ENCODE assay signal across 8 cellular contexts in genomic region chr6:32190946-32191677, GRCh38. TPM values are rescaled to one million over a fixed set of nuclear protein-coding genes. Genes with fewer than 3 reads are reported as not detected.
DNase-seq lines count a peak whose midpoint lies in the region; ATAC-seq and TF ChIP-seq lines count a peak whose summit lies in the region.

No MANE protein-coding gene starts in this region.

- ATAC-seq in left cardiac atrium (no peak), body of pancreas (no peak), aorta (ENCODE audit: low FRiP score) (no peak), HG02970 (IDR thresholded peaks at IDR 0.05; ENCODE audit: low FRiP score, unreplicated experiment) (no peak)

- H3K4me1 ChIP-seq in body of pancreas (peaks cover 36% of the 10 kb centered on the region), muscle layer of colon (ENCODE audit: insufficient read depth, low read length) (peaks cover 47% of the 10 kb centered on the region), uterus (no peaks in the 10 kb centered on the region), aorta (ENCODE audit: control insufficient read depth in 1 of 2, insufficient read depth in 2 of 2, low read length in 2 of 2) (no peaks in the 10 kb centered on the region)

- H3K9ac ChIP-seq in muscle layer of colon (ENCODE audit: low read length), result peak overlapping the region; percentile 4

- 64 to 68% methylated on average over 6 of the region's 8 CpGs for WGBS in body of pancreas, 2 donors
- 70 to 76% methylated on average over 8 of the region's 8 CpGs for WGBS in aorta, 2 donors

- H3K9me3 ChIP-seq in body of pancreas (no peaks in the 10 kb centered on the region), muscle layer of colon (ENCODE audit: low read length) (no peaks in the 10 kb centered on the region), uterus (no peaks in the 10 kb centered on the region), aorta (ENCODE audit: control insufficient read depth, low read length) (no peaks in the 10 kb centered on the region)

- DNase-seq in cardiac septum (ENCODE audit: low spot score) (peak; percentile 75), left cardiac atrium (no peak), body of pancreas (no peak), uterus (no peak), AG08396 (ENCODE audit: low spot score) (no peak), aorta (no peak)

- intact Hi-C loops in cardiac septum (cut with DNase I), result no loop called here
- intact Hi-C loops in left cardiac atrium (cut with DNase I), result no loop called here
- intact Hi-C loops in body of pancreas (cut with DNase I), result no loop called here
- intact Hi-C loops in uterus (cut with DNase I; ENCODE audit: low total_unique reads), result no loop called here
- intact Hi-C loops in aorta (cut with DNase I), result loop anchor here (10.0 kb wide), 2 partner anchors 784 to 1014 kb away; partner anchors contain the start of genes HSD17B8 (in 1 of the 2), RING1 (in 1 of the 2), RXRB (in 1 of the 2) and SLC39A7 (in 1 of the 2)

- TF ChIP-seq POLR2A in body of pancreas (IDR thresholded peaks at IDR 0.05), result no peak
- TF ChIP-seq POLR2A in uterus (IDR thresholded peaks at IDR 0.05), result no peak

- no peak overlapping the region for H3K4me3 ChIP-seq in body of pancreas
- H3K4me3 ChIP-seq in muscle layer of colon (ENCODE audit: low read depth in 1 of 2, low read length in 2 of 2), result peak overlapping the region; percentile 16 to 47
- no peak overlapping the region for H3K4me3 ChIP-seq in uterus
- H3K4me3 ChIP-seq in aorta (ENCODE audit: low read length in 2 of 2), result no peak overlapping the region

- H3K36me3 ChIP-seq in body of pancreas (replicated peaks in 1 of 2; ENCODE audit: insufficient read depth in 1 of 2, low read depth in 2 of 2) (peaks cover 0 to 2% of the 10 kb centered on the region in 2 donors), muscle layer of colon (ENCODE audit: insufficient read depth, low read length) (peaks cover 19% of the 10 kb centered on the region), uterus (no peaks in the 10 kb centered on the region), aorta (ENCODE audit: control insufficient read depth in 1 of 2, insufficient read depth in 2 of 2, low read length in 1 of 2) (no peaks in the 10 kb centered on the region)

- H3K27ac ChIP-seq in body of pancreas, result peak overlapping the region; percentile 86 to 97 (median 89)
- H3K27ac ChIP-seq in muscle layer of colon (ENCODE audit: low read depth, low read length), result peak overlapping the region; percentile 99
- peak overlapping the region; percentile 98 to 100 for H3K27ac ChIP-seq in uterus
- peak overlapping the region in 1 of 2 donors; percentile 76 for H3K27ac ChIP-seq in aorta (ENCODE audit: low read depth in 1 of 2, low read length in 2 of 2)

- TF ChIP-seq CTCF in body of pancreas (IDR thresholded peaks at IDR 0.05), result no peak
- no peak for TF ChIP-seq CTCF in uterus (IDR thresholded peaks at IDR 0.05)

- no peaks in the 10 kb centered on the region for H3K27me3 ChIP-seq in body of pancreas
- no peaks in the 10 kb centered on the region for H3K27me3 ChIP-seq in muscle layer of colon (ENCODE audit: control insufficient read depth in 1 of 2, insufficient read depth in 2 of 2, low read length in 2 of 2)
- H3K27me3 ChIP-seq in uterus, result no peaks in the 10 kb centered on the region
- no peaks in the 10 kb centered on the region for H3K27me3 ChIP-seq in aorta (ENCODE audit: control insufficient read depth in 1 of 2, insufficient read depth in 2 of 2, low read length in 1 of 2)

RNA-seq across cellular contexts. Expression of gene PBX2, which starts 1.1 kb away (rescaled TPM):
- total RNA-seq in cardiac septum (46.9 TPM), left cardiac atrium (10 to 100 TPM; 43.7 to 47.7 TPM), body of pancreas (10 to 100 TPM; 28.8 to 31.3 TPM), uterus (100 to 1,000 TPM in 1 of 4 donors, 10 to 100 TPM in 3; 35.1 to 150 (median 57.7) TPM), aorta (10 to 100 TPM; 66.0 to 91.2 TPM)
- polyA plus RNA-seq in aorta, result 10 to 100 TPM; 11.5 to 64.0 TPM

RNA-seq across cellular contexts. Expression of gene GPSM3, which starts 1.3 kb away (rescaled TPM):
- total RNA-seq in cardiac septum (6.9 TPM), left cardiac atrium (10 to 100 TPM in 1 of 2 donors, 1 to 10 TPM in 1; 8.5 to 15.8 TPM), body of pancreas (1 to 10 TPM; 1.3 to 6.0 TPM), uterus (1 to 10 TPM in 3 of 4 donors, not detected in 1; 2.3 to 9.7 (median 3.5) TPM), aorta (10 to 100 TPM; 20.1 to 26.2 TPM)
- 10 to 100 TPM in 1 of 2 donors, 1 to 10 TPM in 1; 5.4 to 31.1 TPM for polyA plus RNA-seq in aorta

RNA-seq across cellular contexts. Expression of gene AGER, which starts 7.1 kb away (rescaled TPM):
- total RNA-seq in cardiac septum, result 3.5 TPM
- 1 to 10 TPM; 2.4 to 2.8 TPM for total RNA-seq in left cardiac atrium
- 1 to 10 TPM; 3.0 to 4.9 TPM for total RNA-seq in body of pancreas
- 10 to 100 TPM in 1 of 4 donors, 1 to 10 TPM in 1, under 1 TPM in 1, not detected in 1; 0.59 to 12.4 (median 2.5) TPM for total RNA-seq in uterus
- total RNA-seq in aorta, result 10 to 100 TPM in 1 of 2 donors, 1 to 10 TPM in 1; 6.4 to 12.7 TPM
- 10 to 100 TPM in 1 of 2 donors, 1 to 10 TPM in 1; 1.4 to 16.5 TPM for polyA plus RNA-seq in aorta

RNA-seq across cellular contexts. Expression of gene RNF5, which starts 12.9 kb away (rescaled TPM):
- total RNA-seq in cardiac septum (60.7 TPM), left cardiac atrium (10 to 100 TPM; 73.0 to 77.9 TPM), body of pancreas (10 to 100 TPM; 34.0 to 62.0 TPM), uterus (10 to 100 TPM; 45.6 to 84.7 (median 56.3) TPM), aorta (10 to 100 TPM; 35.0 to 44.5 TPM)
- polyA plus RNA-seq in aorta, result 100 to 1,000 TPM in 1 of 2 donors, 10 to 100 TPM in 1; 64.1 to 109 TPM

RNA-seq across cellular contexts. Expression of gene AGPAT1, which starts 15.2 kb away (rescaled TPM):
- total RNA-seq in cardiac septum, result 47.2 TPM
- total RNA-seq in left cardiac atrium, result 10 to 100 TPM; 54.8 to 58.1 TPM
- 10 to 100 TPM; 13.2 to 16.1 TPM for total RNA-seq in body of pancreas
- 10 to 100 TPM; 14.2 to 71.2 (median 37.7) TPM for total RNA-seq in uterus
- 10 to 100 TPM; 36.2 to 41.7 TPM for total RNA-seq in aorta
- polyA plus RNA-seq in aorta, result 10 to 100 TPM; 42.9 to 54.8 TPM

Comparison
In these comparisons a context has a peak if more than half of its experiments do, and no peak if none do; other contexts are left out.
1. H3K4me3 ChIP-seq: peak in muscle layer of colon (2 of 2); none in body of pancreas (0 of 2), uterus (0 of 2) and aorta (0 of 2).
2. intact Hi-C loops: an anchor here in aorta (10.0 kb wide); none called in cardiac septum, left cardiac atrium, body of pancreas and uterus.